In the genomic region with DNA sequence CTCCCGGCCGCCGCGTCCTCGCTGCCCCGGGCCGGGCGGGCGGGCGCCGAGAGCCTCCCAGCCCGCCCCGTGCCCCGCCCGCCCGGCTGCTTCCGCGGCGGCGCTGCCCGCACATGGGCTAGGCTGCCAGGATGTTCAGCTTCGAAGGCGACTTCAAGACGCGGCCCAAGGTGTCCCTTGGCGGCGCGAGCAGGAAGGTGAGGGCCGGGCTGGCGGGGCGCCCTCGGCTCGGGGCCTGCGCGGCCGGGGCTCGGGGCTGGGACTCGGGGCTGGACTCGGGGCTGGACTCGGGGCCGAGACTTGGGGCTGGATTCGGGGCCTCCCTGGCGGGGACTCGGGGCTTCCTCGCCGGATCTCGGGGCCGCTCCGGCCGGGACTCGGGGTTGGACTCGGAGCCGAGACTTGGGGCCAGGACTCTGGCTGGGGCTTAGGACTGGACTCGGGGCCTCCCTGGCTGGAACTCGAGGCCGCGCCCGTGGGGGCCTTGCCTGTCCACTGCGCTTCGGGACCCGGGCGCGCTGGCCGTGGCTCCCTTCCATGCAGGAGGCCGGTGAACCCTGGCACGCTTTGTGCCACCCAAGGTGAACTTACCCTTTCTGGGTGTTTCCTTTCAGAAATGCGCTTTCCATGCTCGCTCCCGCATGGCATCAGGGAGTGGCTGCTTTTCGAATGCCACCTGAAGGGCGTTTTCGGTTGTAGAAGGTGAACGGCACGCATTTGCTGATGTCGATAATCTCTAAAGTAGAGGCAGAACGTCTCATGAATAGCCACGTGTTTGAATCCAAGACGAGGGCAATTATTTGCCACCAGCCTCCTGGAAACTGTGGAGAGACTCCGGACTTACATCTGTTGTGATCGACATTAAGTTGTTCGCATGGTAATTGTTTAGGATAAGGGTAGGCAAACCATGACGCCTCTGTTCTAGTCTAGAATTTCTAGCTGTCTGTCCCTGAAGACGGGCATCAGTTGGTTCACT, we compare ENCODE assay signal across 1 cellular context.
A peak's percentile ranks its signal among the peaks of the same experiment; 100 is the strongest.
TF ChIP-seq lines count a peak whose summit lies in the region.

No MANE protein-coding gene starts in this region.

TF ChIP-seq in HepG2, 621 proteins besides CTCF, POLR2A, EP300 and RAD21 (continued from another document and continues in another):
- TF ChIP-seq MLLT10 (CRISPR knock-in tag; IDR thresholded peaks at IDR 0.05) (no peak), ZNF280B (CRISPR knock-in tag; IDR thresholded peaks at IDR 0.05; ENCODE audit: borderline replicate concordance) (0 out of 2 replicates have a peak, but pooled peaks have one; percentile 63), SRY (CRISPR knock-in tag; IDR thresholded peaks at IDR 0.05) (peak; percentile 60; the same call in 1 of the 2 replicates), ZNF773 (CRISPR knock-in tag; IDR thresholded peaks at IDR 0.05; ENCODE audit: borderline replicate concordance) (0 out of 2 replicates have a peak, but pooled peaks have one; percentile 17), ZBTB3 (CRISPR knock-in tag; IDR thresholded peaks at IDR 0.05; ENCODE audit: borderline replicate concordance, low read depth) (peak; percentile 24; the same call in 1 of the 2 replicates), HNF4G (IDR thresholded peaks at IDR 0.05; ENCODE audit: borderline replicate concordance, low read depth, low read length) (no peak), HNF4G (CRISPR knock-in tag; IDR thresholded peaks at IDR 0.05; ENCODE audit: borderline replicate concordance, low read depth) (0 out of 2 replicates have a peak, but pooled peaks have one; percentile 3), ZNF598 (CRISPR knock-in tag; IDR thresholded peaks at IDR 0.05; ENCODE audit: borderline replicate concordance) (0 out of 2 replicates have a peak, but pooled peaks have one; percentile 54), ZNF768 (CRISPR knock-in tag; IDR thresholded peaks at IDR 0.05) (peak; percentile 44; the same call in 1 of the 2 replicates), ZNF205 (CRISPR knock-in tag; IDR thresholded peaks at IDR 0.05) (no peak), ZSCAN31 (CRISPR knock-in tag; IDR thresholded peaks at IDR 0.05; ENCODE audit: low read depth) (no peak; the same call in 1 of the 2 replicates), NCOA1 (CRISPR knock-in tag; IDR thresholded peaks at IDR 0.05) (no peak), ZNF451 (CRISPR knock-in tag; IDR thresholded peaks at IDR 0.05) (0 out of 2 replicates have a peak, but pooled peaks have one; percentile 3), NFKBIZ (CRISPR knock-in tag; IDR thresholded peaks at IDR 0.05) (no peak), NFE2L2 (IDR thresholded peaks at IDR 0.05; ENCODE audit: low read length) (no peak), ZNF737 (CRISPR knock-in tag; IDR thresholded peaks at IDR 0.05; ENCODE audit: borderline replicate concordance) (no peak), ZNF562 (CRISPR knock-in tag; IDR thresholded peaks at IDR 0.05; ENCODE audit: borderline replicate concordance) (no peak), HNRNPK (IDR thresholded peaks at IDR 0.05; ENCODE audit: low read depth, low read length, poor library complexity, severe bottlenecking) (no peak), U2AF2 (IDR thresholded peaks at IDR 0.05; ENCODE audit: low read depth, low read length) (no peak), ZNF24 (IDR thresholded peaks at IDR 0.05) (no peak), RNF2 (conservative IDR thresholded peaks at IDR 0.05; ENCODE audit: low read depth) (no peak), TEAD3 (CRISPR knock-in tag; optimal IDR thresholded peaks at IDR 0.05; ENCODE audit: borderline replicate concordance) (peak; percentile 10), SALL2 (CRISPR knock-in tag; IDR thresholded peaks at IDR 0.05) (0 out of 2 replicates have a peak, but pooled peaks have one; percentile 8), SALL1 (CRISPR knock-in tag; IDR thresholded peaks at IDR 0.05) (peak; percentile 41; the same call in 1 of the 2 replicates), CENPT (CRISPR knock-in tag; IDR thresholded peaks at IDR 0.05; ENCODE audit: low read depth) (no peak), KLF9 (CRISPR knock-in tag; IDR thresholded peaks at IDR 0.05; ENCODE audit: low read depth) (no peak), ZEB1 (IDR thresholded peaks at IDR 0.05; ENCODE audit: insufficient replicate concordance, low read depth) (no peak), ZNF891 (CRISPR knock-in tag; IDR thresholded peaks at IDR 0.05) (no peak), ZNF18 (CRISPR knock-in tag; IDR thresholded peaks at IDR 0.05; ENCODE audit: insufficient replicate concordance) (peak; percentile 43), ZNF33A (CRISPR knock-in tag; IDR thresholded peaks at IDR 0.05; ENCODE audit: borderline replicate concordance) (no peak), NFIB (CRISPR knock-in tag; IDR thresholded peaks at IDR 0.05; ENCODE audit: borderline replicate concordance) (no peak), IRF2 (CRISPR knock-in tag; IDR thresholded peaks at IDR 0.05) (0 out of 2 replicates have a peak, but pooled peaks have one; percentile 9), ZSCAN25 (CRISPR knock-in tag; IDR thresholded peaks at IDR 0.05) (no peak; the same call in 1 of the 2 replicates), ZNF775 (CRISPR knock-in tag; IDR thresholded peaks at IDR 0.05; ENCODE audit: borderline replicate concordance) (no peak), ZNF569 (CRISPR knock-in tag; IDR thresholded peaks at IDR 0.05; ENCODE audit: borderline replicate concordance) (no peak), THYN1 (CRISPR knock-in tag; IDR thresholded peaks at IDR 0.05; ENCODE audit: borderline replicate concordance, low read depth) (no peak), ZNF672 (CRISPR knock-in tag; IDR thresholded peaks at IDR 0.05) (no peak), TMF1 (CRISPR knock-in tag; IDR thresholded peaks at IDR 0.05; ENCODE audit: low read depth) (no peak), ATAD3A (CRISPR knock-in tag; IDR thresholded peaks at IDR 0.05) (no peak), MXD3 (CRISPR knock-in tag; IDR thresholded peaks at IDR 0.05) (0 out of 2 replicates have a peak, but pooled peaks have one; percentile 23), ZNF17 (CRISPR knock-in tag; IDR thresholded peaks at IDR 0.05) (no peak), ZNF777 (CRISPR knock-in tag; IDR thresholded peaks at IDR 0.05) (0 out of 2 replicates have a peak, but pooled peaks have one; percentile 4), SMAD3 (CRISPR knock-in tag; IDR thresholded peaks at IDR 0.05) (no peak), ZNF543 (CRISPR knock-in tag; IDR thresholded peaks at IDR 0.05) (peak; percentile 50; the same call in 1 of the 2 replicates), WIZ (CRISPR knock-in tag; IDR thresholded peaks at IDR 0.05) (no peak), ZC3H13 (CRISPR knock-in tag; IDR thresholded peaks at IDR 0.05) (no peak), ZNF256 (CRISPR knock-in tag; conservative IDR thresholded peaks at IDR 0.05) (0 out of 2 replicates have a peak, but pooled peaks have one; percentile 46)
- TF ChIP-seq, protein P1, sequence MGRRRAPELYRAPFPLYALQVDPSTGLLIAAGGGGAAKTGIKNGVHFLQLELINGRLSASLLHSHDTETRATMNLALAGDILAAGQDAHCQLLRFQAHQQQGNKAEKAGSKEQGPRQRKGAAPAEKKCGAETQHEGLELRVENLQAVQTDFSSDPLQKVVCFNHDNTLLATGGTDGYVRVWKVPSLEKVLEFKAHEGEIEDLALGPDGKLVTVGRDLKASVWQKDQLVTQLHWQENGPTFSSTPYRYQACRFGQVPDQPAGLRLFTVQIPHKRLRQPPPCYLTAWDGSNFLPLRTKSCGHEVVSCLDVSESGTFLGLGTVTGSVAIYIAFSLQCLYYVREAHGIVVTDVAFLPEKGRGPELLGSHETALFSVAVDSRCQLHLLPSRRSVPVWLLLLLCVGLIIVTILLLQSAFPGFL (CRISPR knock-in tag; IDR thresholded peaks at IDR 0.05) = 0 out of 2 replicates have a peak, but pooled peaks have one; percentile 23
- TF ChIP-seq, protein P2, sequence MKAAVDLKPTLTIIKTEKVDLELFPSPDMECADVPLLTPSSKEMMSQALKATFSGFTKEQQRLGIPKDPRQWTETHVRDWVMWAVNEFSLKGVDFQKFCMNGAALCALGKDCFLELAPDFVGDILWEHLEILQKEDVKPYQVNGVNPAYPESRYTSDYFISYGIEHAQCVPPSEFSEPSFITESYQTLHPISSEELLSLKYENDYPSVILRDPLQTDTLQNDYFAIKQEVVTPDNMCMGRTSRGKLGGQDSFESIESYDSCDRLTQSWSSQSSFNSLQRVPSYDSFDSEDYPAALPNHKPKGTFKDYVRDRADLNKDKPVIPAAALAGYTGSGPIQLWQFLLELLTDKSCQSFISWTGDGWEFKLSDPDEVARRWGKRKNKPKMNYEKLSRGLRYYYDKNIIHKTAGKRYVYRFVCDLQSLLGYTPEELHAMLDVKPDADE (CRISPR knock-in tag; IDR thresholded peaks at IDR 0.05) = no peak
- TF ChIP-seq, protein P3, sequence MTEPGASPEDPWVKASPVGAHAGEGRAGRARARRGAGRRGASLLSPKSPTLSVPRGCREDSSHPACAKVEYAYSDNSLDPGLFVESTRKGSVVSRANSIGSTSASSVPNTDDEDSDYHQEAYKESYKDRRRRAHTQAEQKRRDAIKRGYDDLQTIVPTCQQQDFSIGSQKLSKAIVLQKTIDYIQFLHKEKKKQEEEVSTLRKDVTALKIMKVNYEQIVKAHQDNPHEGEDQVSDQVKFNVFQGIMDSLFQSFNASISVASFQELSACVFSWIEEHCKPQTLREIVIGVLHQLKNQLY (CRISPR knock-in tag; IDR thresholded peaks at IDR 0.05) = no peak
- TF ChIP-seq, protein P4, sequence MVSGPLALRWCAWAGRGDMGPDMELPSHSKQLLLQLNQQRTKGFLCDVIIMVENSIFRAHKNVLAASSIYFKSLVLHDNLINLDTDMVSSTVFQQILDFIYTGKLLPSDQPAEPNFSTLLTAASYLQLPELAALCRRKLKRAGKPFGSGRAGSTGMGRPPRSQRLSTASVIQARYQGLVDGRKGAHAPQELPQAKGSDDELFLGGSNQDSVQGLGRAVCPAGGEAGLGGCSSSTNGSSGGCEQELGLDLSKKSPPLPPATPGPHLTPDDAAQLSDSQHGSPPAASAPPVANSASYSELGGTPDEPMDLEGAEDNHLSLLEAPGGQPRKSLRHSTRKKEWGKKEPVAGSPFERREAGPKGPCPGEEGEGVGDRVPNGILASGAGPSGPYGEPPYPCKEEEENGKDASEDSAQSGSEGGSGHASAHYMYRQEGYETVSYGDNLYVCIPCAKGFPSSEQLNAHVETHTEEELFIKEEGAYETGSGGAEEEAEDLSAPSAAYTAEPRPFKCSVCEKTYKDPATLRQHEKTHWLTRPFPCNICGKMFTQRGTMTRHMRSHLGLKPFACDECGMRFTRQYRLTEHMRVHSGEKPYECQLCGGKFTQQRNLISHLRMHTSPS (CRISPR knock-in tag; IDR thresholded peaks at IDR 0.05; ENCODE audit: low read depth) = 0 out of 2 replicates have a peak, but pooled peaks have one; percentile 31
- TF ChIP-seq, protein P5, sequence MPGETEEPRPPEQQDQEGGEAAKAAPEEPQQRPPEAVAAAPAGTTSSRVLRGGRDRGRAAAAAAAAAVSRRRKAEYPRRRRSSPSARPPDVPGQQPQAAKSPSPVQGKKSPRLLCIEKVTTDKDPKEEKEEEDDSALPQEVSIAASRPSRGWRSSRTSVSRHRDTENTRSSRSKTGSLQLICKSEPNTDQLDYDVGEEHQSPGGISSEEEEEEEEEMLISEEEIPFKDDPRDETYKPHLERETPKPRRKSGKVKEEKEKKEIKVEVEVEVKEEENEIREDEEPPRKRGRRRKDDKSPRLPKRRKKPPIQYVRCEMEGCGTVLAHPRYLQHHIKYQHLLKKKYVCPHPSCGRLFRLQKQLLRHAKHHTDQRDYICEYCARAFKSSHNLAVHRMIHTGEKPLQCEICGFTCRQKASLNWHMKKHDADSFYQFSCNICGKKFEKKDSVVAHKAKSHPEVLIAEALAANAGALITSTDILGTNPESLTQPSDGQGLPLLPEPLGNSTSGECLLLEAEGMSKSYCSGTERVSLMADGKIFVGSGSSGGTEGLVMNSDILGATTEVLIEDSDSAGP (CRISPR knock-in tag; IDR thresholded peaks at IDR 0.05; ENCODE audit: borderline replicate concordance) = 0 out of 2 replicates have a peak, but pooled peaks have one; percentile 7
- TF ChIP-seq, protein P6, sequence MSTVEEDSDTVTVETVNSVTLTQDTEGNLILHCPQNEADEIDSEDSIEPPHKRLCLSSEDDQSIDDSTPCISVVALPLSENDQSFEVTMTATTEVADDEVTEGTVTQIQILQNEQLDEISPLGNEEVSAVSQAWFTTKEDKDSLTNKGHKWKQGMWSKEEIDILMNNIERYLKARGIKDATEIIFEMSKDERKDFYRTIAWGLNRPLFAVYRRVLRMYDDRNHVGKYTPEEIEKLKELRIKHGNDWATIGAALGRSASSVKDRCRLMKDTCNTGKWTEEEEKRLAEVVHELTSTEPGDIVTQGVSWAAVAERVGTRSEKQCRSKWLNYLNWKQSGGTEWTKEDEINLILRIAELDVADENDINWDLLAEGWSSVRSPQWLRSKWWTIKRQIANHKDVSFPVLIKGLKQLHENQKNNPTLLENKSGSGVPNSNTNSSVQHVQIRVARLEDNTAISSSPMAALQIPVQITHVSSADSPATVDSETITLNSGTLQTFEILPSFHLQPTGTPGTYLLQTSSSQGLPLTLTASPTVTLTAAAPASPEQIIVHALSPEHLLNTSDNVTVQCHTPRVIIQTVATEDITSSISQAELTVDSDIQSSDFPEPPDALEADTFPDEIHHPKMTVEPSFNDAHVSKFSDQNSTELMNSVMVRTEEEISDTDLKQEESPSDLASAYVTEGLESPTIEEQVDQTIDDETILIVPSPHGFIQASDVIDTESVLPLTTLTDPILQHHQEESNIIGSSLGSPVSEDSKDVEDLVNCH (CRISPR knock-in tag; IDR thresholded peaks at IDR 0.05) = 0 out of 2 replicates have a peak, but pooled peaks have one; percentile 24
